ENCODE assay signal across 9 cellular contexts in the genomic region with DNA sequence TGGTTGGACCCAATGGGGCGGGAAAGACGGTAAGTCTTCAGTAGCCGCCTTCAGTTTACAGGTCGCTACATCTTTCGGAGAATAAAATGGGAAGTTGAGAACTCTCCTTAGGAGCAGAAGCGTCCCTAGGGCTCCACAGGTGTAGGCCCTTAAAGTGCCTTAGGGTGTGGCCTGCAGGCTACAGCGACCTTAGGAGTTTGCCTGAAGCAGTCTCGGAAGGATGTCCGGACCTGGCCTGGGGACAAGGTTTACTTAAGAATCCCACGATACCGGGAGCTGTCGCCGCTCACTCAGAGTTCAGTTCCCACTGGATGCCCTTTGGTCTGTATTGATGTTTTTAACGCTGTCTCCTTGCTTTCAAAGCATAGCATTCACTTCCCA. TPM values are rescaled to one million over a fixed set of nuclear protein-coding genes. Genes with fewer than 3 reads are reported as not detected.
A peak's percentile ranks its signal among the peaks of the same experiment; 100 is the strongest.
DNase-seq lines count a peak whose midpoint lies in the region; ATAC-seq, FAIRE-seq and TF ChIP-seq lines count a peak whose summit lies in the region.
"Had no signal": no experiment of that assay in that cellular context is flagged by ENCODE, and none has a peak within 500 bp of the region (broad histone marks: within the 10 kb centered on the region; RNA-seq: fewer than 3 reads in every experiment).

No MANE protein-coding gene starts in this region.

- POLR2A ChIA-PET in RWPE1 (lab: Yijun Ruan, JAX; ENCODE audit: low non-redundant PET), result interaction anchor here (0.6 kb wide), 1 partner anchor 136 kb away, joined by 4 read pairs; no protein-coding TSS in a partner anchor
- POLR2A ChIA-PET in GM12878 (lab: Charles Lee), result interaction anchor here (0.5 to 1.4 kb wide), 4 partner anchors 11 to 233 kb away, joined by 3 to 4 read pairs (median 4); a partner anchor contains a TSS

- no peak for TF ChIP-seq EP300 in GM12878 (IDR thresholded peaks at IDR 0.05; ENCODE audit: borderline replicate concordance in 1 of 2, control insufficient read depth in 1 of 2, low read depth in 2 of 2, low read length in 2 of 2)

- SMC1A ChIA-PET in GM12878 (lab: Charles Lee; ENCODE audit: uncharacterized antibody, unreplicated experiment), result interaction anchor here (0.8 kb wide), 1 partner anchor 30 kb away, joined by 6 read pairs; no protein-coding TSS in a partner anchor

- DNase-seq in AG08395 (ENCODE audit: low spot score), result peak; percentile 22
- peak; percentile 49 for DNase-seq in GM13976 (ENCODE audit: low spot score)
- DNase-seq in RWPE1 (ENCODE audit: low spot score), result peak; percentile 31
- peak; percentile 19 for DNase-seq in GM12878 (ENCODE audit: low read depth, low spot score)
- no peak for DNase-seq in immature natural killer cell
- DNase-seq in stimulated activated CD4-positive, alpha-beta T cell treated with anti-CD3 and anti-CD28 coated beads, Interleukin-12 subunit alpha, Interleukin-12 subunit beta, amount 100 ng/mL, for 4 hours, result peak; percentile 30
- DNase-seq in effector CD8-positive, alpha-beta T cell (lab: John Stamatoyannopoulos, UW), result no peak

- no peaks in the 10 kb centered on the region for H3K27me3 ChIP-seq in GM12878 (replicated peaks in 1 of 2; ENCODE audit: control insufficient read depth in 2 of 2, insufficient read depth in 2 of 2, low read length in 1 of 2)

- FAIRE-seq in GM12878 (lab: Jason Lieb, UNC), result peak; percentile 13

- peak overlapping the region; percentile 89 for H3K27ac ChIP-seq in RWPE1
- H3K27ac ChIP-seq in GM12878 (ENCODE audit: control insufficient read depth, insufficient read depth), result peak overlapping the region; percentile 96

- H3K4me3 ChIP-seq in GM12878, result peak overlapping the region; percentile 88

- no peak for TF ChIP-seq POLR2A in GM12878 (IDR thresholded peaks at IDR 0.05; ENCODE audit: low read depth, low read length)

- intact Hi-C loops in GM12878 (cut with micrococcal nuclease; ENCODE audit: unreplicated experiment), result no loop called here

- H3K4me2 ChIP-seq in GM12878 (ENCODE audit: control insufficient read depth, insufficient read depth), result peak overlapping the region; percentile 95

- H2AFZ ChIP-seq in GM12878 (ENCODE audit: control insufficient read depth, low read depth, low read length), result peak overlapping the region; percentile 95

- H3K27ac Mint-ChIP-seq in immature natural killer cell, result peak overlapping the region; percentile 87 to 96 (median 94)

- peaks cover 5% of the 10 kb centered on the region; the same call in 2 of the 3 replicates for H3K9me3 ChIP-seq in GM12878 (replicated peaks; ENCODE audit: control insufficient read depth, insufficient read depth, low read length)

- RAD21 ChIA-PET in GM12878 (lab: Charles Lee; ENCODE audit: unreplicated experiment), result interaction anchor here (1.8 kb wide), 1 partner anchor 104 kb away, joined by 7 read pairs; no protein-coding TSS in a partner anchor

- TF ChIP-seq CTCF in GM13976 (IDR thresholded peaks at IDR 0.05; ENCODE audit: borderline replicate concordance, control extremely low read depth, extremely low read depth, insufficient read depth, missing control alignments) (no peak), RWPE1 (conservative IDR thresholded peaks at IDR 0.05; ENCODE audit: low read depth) (no peak), GM12878 (IDR thresholded peaks at IDR 0.05 in 2 of 3, conservative IDR thresholded peaks at IDR 0.05 in 1 of 3; ENCODE audit: control insufficient read depth in 2 of 3, extremely low read depth in 1 of 3, insufficient read depth in 1 of 3, low read depth in 3 of 3, low read length in 3 of 3) (no peak)

- H3K4me1 ChIP-seq in GM12878 (ENCODE audit: control insufficient read depth, insufficient read depth, low read length), result no peaks in the 10 kb centered on the region; the same call in 1 of the 2 replicates

- H3K9ac ChIP-seq in GM12878 (ENCODE audit: control insufficient read depth, insufficient read depth, low read length), result peak overlapping the region; percentile 97

- H3K36me3 ChIP-seq in GM12878 (ENCODE audit: control insufficient read depth in 2 of 2, insufficient read depth in 2 of 2, low read length in 1 of 2), result peaks cover 0 to 6% of the 10 kb centered on the region in 2 experiments

- H3K4me3 Mint-ChIP-seq in immature natural killer cell, result peak overlapping the region; percentile 96 to 99 (median 99)

- no peaks in the 10 kb centered on the region for H4K20me1 ChIP-seq in GM12878 (ENCODE audit: control insufficient read depth, insufficient read depth)

- in situ Hi-C loops in GM13976 (cut with MboI; ENCODE audit: low sequenced_read_pairs, unreplicated experiment) (no loop called here), GM12878 (cut with MboI) (no loop called here)

- ATAC-seq in HG03066 (IDR thresholded peaks at IDR 0.05; ENCODE audit: low read depth, unreplicated experiment), result peak; percentile 47
- ATAC-seq in GM12878, result peak; percentile 75

- CTCF ChIA-PET in RWPE1 (lab: Yijun Ruan, JAX) (no interaction called here), GM12878 (lab: Yijun Ruan, JAX) (interaction anchor here (0.7 to 3.7 kb wide), 2 partner anchors 31 to 58 kb away, joined by 3 to 18 read pairs; no protein-coding TSS in a partner anchor)

- H3K36me3 Mint-ChIP-seq in immature natural killer cell, result no peaks in the 10 kb centered on the region

- H3K9me3 Mint-ChIP-seq in immature natural killer cell, result peaks cover 0 to 2% (median 0%) of the 10 kb centered on the region in 6 donors

- TF ChIP-seq RAD21 in GM12878 (IDR thresholded peaks at IDR 0.05; ENCODE audit: insufficient read depth, low read depth, low read length), result no peak

- H3K4me1 Mint-ChIP-seq in immature natural killer cell, result peaks cover 24 to 40% of the 10 kb centered on the region in 2 donors

- WGBS in GM12878 (ENCODE audit: insufficient coverage, insufficient replicate concordance, low lambda C conversion rate, missing lambda C conversion rate), result 1% methylated on average over 14 of the region's 14 CpGs

- peaks cover 14 to 18% (median 15%) of the 10 kb centered on the region in 3 donors for H3K27me3 Mint-ChIP-seq in immature natural killer cell (ENCODE audit: low read depth in 3 of 3)

- no TSS peak for BruUV-seq in GM12878 (replicated peaks; lab: Mats Ljungman, UMichigan)

- peaks cover 46% of the 10 kb centered on the region for H3K79me2 ChIP-seq in GM12878 (ENCODE audit: control insufficient read depth, insufficient read depth, low read length)

TF ChIP-seq in GM12878, 131 proteins besides CTCF, POLR2A, EP300 and RAD21:
- TF ChIP-seq POLR2AphosphoS5 (IDR thresholded peaks at IDR 0.05; ENCODE audit: low read length), result 0 out of 2 replicates have a peak, but pooled peaks have one; percentile 13
- TF ChIP-seq, protein P1, sequence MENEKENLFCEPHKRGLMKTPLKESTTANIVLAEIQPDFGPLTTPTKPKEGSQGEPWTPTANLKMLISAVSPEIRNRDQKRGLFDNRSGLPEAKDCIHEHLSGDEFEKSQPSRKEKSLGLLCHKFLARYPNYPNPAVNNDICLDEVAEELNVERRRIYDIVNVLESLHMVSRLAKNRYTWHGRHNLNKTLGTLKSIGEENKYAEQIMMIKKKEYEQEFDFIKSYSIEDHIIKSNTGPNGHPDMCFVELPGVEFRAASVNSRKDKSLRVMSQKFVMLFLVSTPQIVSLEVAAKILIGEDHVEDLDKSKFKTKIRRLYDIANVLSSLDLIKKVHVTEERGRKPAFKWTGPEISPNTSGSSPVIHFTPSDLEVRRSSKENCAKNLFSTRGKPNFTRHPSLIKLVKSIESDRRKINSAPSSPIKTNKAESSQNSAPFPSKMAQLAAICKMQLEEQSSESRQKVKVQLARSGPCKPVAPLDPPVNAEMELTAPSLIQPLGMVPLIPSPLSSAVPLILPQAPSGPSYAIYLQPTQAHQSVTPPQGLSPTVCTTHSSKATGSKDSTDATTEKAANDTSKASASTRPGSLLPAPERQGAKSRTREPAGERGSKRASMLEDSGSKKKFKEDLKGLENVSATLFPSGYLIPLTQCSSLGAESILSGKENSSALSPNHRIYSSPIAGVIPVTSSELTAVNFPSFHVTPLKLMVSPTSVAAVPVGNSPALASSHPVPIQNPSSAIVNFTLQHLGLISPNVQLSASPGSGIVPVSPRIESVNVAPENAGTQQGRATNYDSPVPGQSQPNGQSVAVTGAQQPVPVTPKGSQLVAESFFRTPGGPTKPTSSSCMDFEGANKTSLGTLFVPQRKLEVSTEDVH (IDR thresholded peaks at IDR 0.05; ENCODE audit: low read depth, partially characterized antibody), result no peak

RNA-seq across cellular contexts. Expression of a gene that starts 0.6 kb away (rescaled TPM):
- total RNA-seq in GM12878 (2013; cell fraction: nucleolus; rRNA removed), result 160 and 163 TPM in 2 replicates
- total RNA-seq in GM12878 (2014; rRNA removed) (23.6 and 29.2 TPM in 2 replicates), GM12878 (2014; rRNA removed; fragmentation: Illumina TruSeq; extraction: Trizol) (55.2 and 59.2 TPM in 2 replicates), GM12878 (2021) (43.7 and 48.6 TPM in 2 replicates)
- 14.0 TPM for polyA plus RNA-seq in GM12878 (2011; ENCODE audit: low read depth)
- polyA plus RNA-seq in GM12878 (2011; rRNA removed) (47.2 and 67.3 TPM in 2 replicates), GM12878 (2014; fragmentation: Illumina TruSeq; extraction: Trizol) (46.8 and 52.9 TPM in 2 replicates), GM12878 (2014; fragmentation: Nextera tagmentation; extraction: Ambion mirVana) (10 to 100 TPM; 12.8 to 19.5 TPM), GM12878 (2014; rRNA removed) (20.9 and 23.7 TPM in 2 replicates), GM12878 (2016; fragmentation: Nextera tagmentation; extraction: Ambion mirVana) (10 to 100 TPM; 67.6 to 68.6 TPM), immature natural killer cell (10 to 100 TPM in 1 of 3 donors, 1 to 10 TPM in 2; 2.4 to 27.4 (median 9.7) TPM)
- polyA plus RNA-seq in GM12878 (2011; cell fraction: cytosol; rRNA removed), result 18.8 and 19.0 TPM in 2 replicates
- 54.6 and 55.7 TPM in 2 replicates for polyA plus RNA-seq in GM12878 (2011; cell fraction: nucleus; rRNA removed)
- polyA plus RNA-seq in GM12878 (2012), result 22.5 and 30.2 TPM in 2 replicates
- polyA minus RNA-seq in GM12878 (2011; rRNA and poly(A)+ RNA removed), result 74.8 and 97.4 TPM in 2 replicates
- polyA minus RNA-seq in GM12878 (2011; cell fraction: cytosol; rRNA and poly(A)+ RNA removed), result 24.1 and 25.9 TPM in 2 replicates
- polyA minus RNA-seq in GM12878 (2011; cell fraction: nucleus; rRNA and poly(A)+ RNA removed), result 47.8 and 79.4 TPM in 2 replicates

RNA-seq across cellular contexts. Expression of a gene that starts 14.1 kb away (rescaled TPM):
- total RNA-seq in GM12878 (2013; cell fraction: nucleolus; rRNA removed), result not detected in 2 replicates
- total RNA-seq in GM12878 (2014; rRNA removed) (not detected in 2 replicates), GM12878 (2014; rRNA removed; fragmentation: Illumina TruSeq; extraction: Trizol) (not detected in 2 replicates), GM12878 (2021) (not detected in 2 replicates)
- polyA plus RNA-seq in GM12878 (2011; ENCODE audit: low read depth), result not detected
- polyA plus RNA-seq in GM12878 (2011; rRNA removed) (not detected in 2 replicates), GM12878 (2014; fragmentation: Illumina TruSeq; extraction: Trizol) (not detected in 2 replicates), GM12878 (2014; fragmentation: Nextera tagmentation; extraction: Ambion mirVana) (not detected), GM12878 (2014; rRNA removed) (not detected in 2 replicates), GM12878 (2016; fragmentation: Nextera tagmentation; extraction: Ambion mirVana) (not detected), immature natural killer cell (not detected)
- polyA plus RNA-seq in GM12878 (2011; cell fraction: cytosol; rRNA removed), result not detected in 2 replicates
- polyA plus RNA-seq in GM12878 (2011; cell fraction: nucleus; rRNA removed), result not detected in 2 replicates
- not detected in 2 replicates for polyA plus RNA-seq in GM12878 (2012)
- not detected in 2 replicates for polyA minus RNA-seq in GM12878 (2011; rRNA and poly(A)+ RNA removed)
- not detected in 2 replicates for polyA minus RNA-seq in GM12878 (2011; cell fraction: cytosol; rRNA and poly(A)+ RNA removed)
- polyA minus RNA-seq in GM12878 (2011; cell fraction: nucleus; rRNA and poly(A)+ RNA removed), result not detected in 2 replicates
- total RNA-seq: subcutaneous adipose tissue had no signal

Comparison
In these comparisons a context has a peak if more than half of its experiments do, and no peak if none do; other contexts are left out.
1. DNase-seq: peak in AG08395 (single experiment), GM13976 (single experiment), RWPE1 (single experiment), GM12878 (single experiment) and stimulated activated CD4-positive, alpha-beta T cell treated with anti-CD3 and anti-CD28 coated beads, Interleukin-12 subunit alpha, Interleukin-12 subunit beta, amount 100 ng/mL, for 4 hours (single experiment); none in immature natural killer cell (0 of 3) and effector CD8-positive, alpha-beta T cell (single experiment).